ENCODE assay signal across 18 cellular contexts in the genomic region with DNA sequence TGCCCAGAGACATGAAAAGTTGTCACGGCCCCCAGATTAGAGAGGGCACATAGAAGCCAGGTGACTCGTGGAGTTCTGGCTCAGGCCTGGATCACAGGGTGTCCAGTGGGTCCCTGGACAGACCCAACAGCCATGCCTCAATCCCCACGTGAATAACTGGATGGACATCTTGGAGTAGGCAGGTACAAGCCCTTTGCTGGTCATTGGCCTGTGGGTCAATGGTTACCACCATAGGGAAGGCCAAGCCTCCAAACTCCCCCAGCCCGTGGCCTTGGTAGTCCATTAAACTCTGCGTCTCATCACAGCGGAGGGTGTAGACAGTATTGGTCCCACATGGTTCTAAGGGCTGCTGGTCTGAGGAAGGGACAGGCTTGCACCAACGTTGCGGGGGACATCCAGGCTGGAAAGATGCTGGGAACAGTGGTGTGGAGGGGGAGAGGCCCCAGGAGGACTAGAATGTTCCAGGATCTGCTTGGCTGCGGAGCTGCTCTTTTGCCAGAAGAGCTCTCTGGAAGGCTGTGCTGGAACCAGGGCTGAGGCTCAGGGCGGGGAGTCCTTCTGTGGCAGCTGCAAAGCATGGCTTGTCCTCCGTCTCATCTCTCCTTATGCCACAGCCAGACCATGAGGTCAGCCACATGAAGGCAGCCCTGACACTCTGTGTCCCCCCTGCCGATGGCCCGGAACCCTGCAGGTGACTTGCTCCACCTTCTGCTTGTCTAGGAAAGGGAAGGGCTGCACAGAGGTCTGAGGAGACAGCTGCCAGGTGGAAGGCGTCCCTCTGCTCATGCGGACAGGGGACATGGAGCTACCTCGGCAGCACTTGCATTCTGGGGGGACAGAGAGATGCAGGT.
"Had no signal": no experiment of that assay in that cellular context is flagged by ENCODE, and none has a peak within 500 bp of the region (broad histone marks: within the 10 kb centered on the region; RNA-seq: fewer than 3 reads in every experiment).

No MANE protein-coding gene starts in this region.

- FAIRE-seq: colon, kidney, pancreas had no signal

- H3K27ac ChIP-seq: adrenal gland, cardiac muscle cell, esophagus muscularis mucosa, pancreas, SJCRH30, thyroid gland had no signal

- H3K9me3 ChIP-seq: adrenal gland, esophagus muscularis mucosa, pancreas, SJCRH30, thyroid gland had no signal

- H3K27me3 ChIP-seq: adrenal gland, SJCRH30, thyroid gland had no signal

- H3K4me3 Mint-ChIP-seq: activated B cell treated with CpG ODN at 0.5 μM for 24 hours; activated CD8-positive, alpha-beta T cell treated with anti-CD3 and anti-CD28 coated beads, Interleukin-2, amount 10 ng/mL, durations not matched to agents 7 days and 5 days; nephron progenitor cell had no signal

- DNase-seq: activated B cell treated with CpG ODN at 0.5 μM for 24 hours; activated CD4-positive, alpha-beta T cell treated with anti-CD3 and anti-CD28 coated beads for 48 hours; activated CD8-positive, alpha-beta T cell treated with anti-CD3 and anti-CD28 coated beads, Interleukin-2, amount 10 ng/mL, durations not matched to agents 7 days and 5 days; activated naive CD4-positive, alpha-beta T cell treated with anti-CD3 and anti-CD28 coated beads, Interleukin-2, amount 50 U/mL, for 16 hours; activated T-cell treated with anti-CD3 and anti-CD28 coated beads for 4 hours; hippocampal formation; kidney; left ventricle myocardium superior; mesenchymal stem cell; nephron progenitor cell; SJCRH30; stimulated activated CD4-positive, alpha-beta T cell treated with anti-CD3 and anti-CD28 coated beads, Interleukin-12 subunit alpha, Interleukin-12 subunit beta, amount 100 ng/mL, for 4 hours; thyroid gland had no signal

- H3K4me1 ChIP-seq: adrenal gland, esophagus muscularis mucosa, pancreas, SJCRH30, thyroid gland had no signal

- H3K4me1 Mint-ChIP-seq: activated B cell treated with CpG ODN at 0.5 μM for 24 hours had no signal

- ATAC-seq: activated CD8-positive, alpha-beta T cell treated with anti-CD3 and anti-CD28 coated beads, Interleukin-2, amount 10 ng/mL, durations not matched to agents 7 days and 5 days; left ventricle myocardium superior; pancreas had no signal

- H3K4me3 ChIP-seq: adrenal gland, cardiac muscle cell, esophagus muscularis mucosa, pancreas, SJCRH30, thyroid gland had no signal

- H3K27me3 Mint-ChIP-seq: activated B cell treated with CpG ODN at 0.5 μM for 24 hours had no signal

- H3K36me3 ChIP-seq: adrenal gland, cardiac muscle cell, esophagus muscularis mucosa, pancreas, SJCRH30, thyroid gland had no signal

- H3K9me3 Mint-ChIP-seq: activated B cell treated with CpG ODN at 0.5 μM for 24 hours, nephron progenitor cell had no signal

- H3K27ac Mint-ChIP-seq: activated B cell treated with CpG ODN at 0.5 μM for 24 hours; activated CD8-positive, alpha-beta T cell treated with anti-CD3 and anti-CD28 coated beads, Interleukin-2, amount 10 ng/mL, durations not matched to agents 7 days and 5 days; nephron progenitor cell had no signal
